35 cellular contexts compared by ENCODE assay signal in the genomic region with DNA sequence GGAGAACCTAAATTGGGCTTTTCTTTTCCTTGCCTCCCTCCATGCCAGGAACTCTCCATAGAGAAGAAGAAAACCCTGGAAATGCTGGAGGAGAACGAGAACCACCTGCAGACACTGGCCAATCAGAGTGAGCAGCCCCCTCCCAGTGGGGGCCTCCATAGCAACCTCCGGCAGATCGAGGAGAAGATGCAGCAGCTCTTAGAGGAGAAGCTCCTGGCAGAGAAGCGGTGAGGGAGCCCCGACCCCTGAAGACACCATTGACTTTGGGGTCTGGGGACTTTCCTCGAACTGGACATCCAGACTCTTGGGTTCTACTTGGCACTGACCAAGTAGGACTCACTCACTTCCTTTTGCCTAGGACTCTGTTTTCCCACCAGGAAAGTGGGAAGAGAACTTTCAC. TPM values are rescaled to one million over a fixed set of nuclear protein-coding genes. Genes with fewer than 3 reads are reported as not detected.
"Had no signal": no experiment of that assay in that cellular context is flagged by ENCODE, and none has a peak within 500 bp of the region (broad histone marks: within the 10 kb centered on the region; RNA-seq: fewer than 3 reads in every experiment).

No MANE protein-coding gene starts in this region.

- H3K9me3 ChIP-seq: ascending aorta had no signal

- H3K27me3 Mint-ChIP-seq: activated naive CD4-positive, alpha-beta T cell treated with anti-CD3 and anti-CD28 coated beads, Interleukin-2, amount 50 U/mL, for 24 hours; activated naive CD8-positive, alpha-beta T cell; activated naive CD8-positive, alpha-beta T cell treated with anti-CD3 and anti-CD28 coated beads, Interleukin-2, amount 50 U/mL, for 24 hours; activated T-helper 17 cell treated with anti-CD3 and anti-CD28 coated beads, Interleukin-2, amount 50 U/mL, for 72 hours had no signal

- DNase-seq: activated B cell treated with CpG ODN at 0.5 μM for 24 hours; activated CD4-positive, alpha-beta memory T cell treated with anti-CD3 and anti-CD28 coated beads for 36 hours; activated CD4-positive, alpha-beta T cell treated with anti-CD3 and anti-CD28 coated beads for 4 hours; activated CD4-positive, alpha-beta T cell treated with anti-CD3 and anti-CD28 coated beads, Interleukin-2, amount 10 ng/mL, durations not matched to agents 24 days and 14 days; activated CD4-positive, alpha-beta T cell treated with anti-CD3 and anti-CD28 coated beads, Interleukin-2, amount 50 U/mL, for 1 hour; activated CD4-positive, alpha-beta T cell treated with anti-CD3 and anti-CD28 coated beads, Interleukin-2, amount 50 U/mL, for 4 hours; activated CD4-positive, CD25-positive, alpha-beta regulatory T cell treated with anti-CD3 and anti-CD28 coated beads, Interleukin-2, amount 50 U/mL, for 72 hours; activated CD8-positive, alpha-beta memory T cell treated with anti-CD3 and anti-CD28 coated beads, Interleukin-2, amount 50 U/mL, for 4 hours; activated CD8-positive, alpha-beta T cell treated with anti-CD3 and anti-CD28 coated beads for 36 hours; activated effector memory CD4-positive, alpha-beta T cell treated with anti-CD3 and anti-CD28 coated beads, Interleukin-2, amount 50 U/mL, for 16 hours; activated gamma-delta T cell treated with Interleukin-2 at 50 U/mL for 16 hours; activated naive CD4-positive, alpha-beta T cell; activated naive CD4-positive, alpha-beta T cell treated with anti-CD3 and anti-CD28 coated beads, Interleukin-2, amount 10 ng/mL, durations not matched to agents 7 days and 5 days; activated naive CD8-positive, alpha-beta T cell treated with anti-CD3 and anti-CD28 coated beads, Interleukin-2, amount 10 ng/mL, durations not matched to agents 7 days and 5 days; activated naive CD8-positive, alpha-beta T cell treated with anti-CD3 and anti-CD28 coated beads, Interleukin-2, amount 50 U/mL, for 24 hours; activated T-cell treated with anti-CD3 and anti-CD28 coated beads for 4 hours; activated T-cell treated with anti-CD3 and anti-CD28 coated beads, Interleukin-2, amount 50 U/mL, for 1 hour; activated T-cell treated with anti-CD3 and anti-CD28 coated beads, Interleukin-2, amount 50 U/mL, for 4 hours; activated T-cell treated with anti-CD3 and anti-CD28 coated beads, Interleukin-2, amount 50 U/mL, for 72 hours; amygdala; anterior cingulate cortex; central memory CD4-positive, alpha-beta T cell; T-cell; T-helper 17 cell; T-helper 9 cell had no signal

- H3K4me3 Mint-ChIP-seq: activated B cell treated with CpG ODN at 0.5 μM for 24 hours; activated CD4-positive, alpha-beta memory T cell treated with anti-CD3 and anti-CD28 coated beads for 36 hours; activated CD4-positive, alpha-beta T cell treated with anti-CD3 and anti-CD28 coated beads, Interleukin-2, amount 10 ng/mL, durations not matched to agents 24 days and 14 days; activated CD8-positive, alpha-beta T cell treated with anti-CD3 and anti-CD28 coated beads for 36 hours; activated naive CD4-positive, alpha-beta T cell treated with anti-CD3 and anti-CD28 coated beads, Interleukin-2, amount 10 ng/mL, durations not matched to agents 7 days and 5 days; activated naive CD4-positive, alpha-beta T cell treated with anti-CD3 and anti-CD28 coated beads, Interleukin-2, amount 50 U/mL, for 24 hours; activated naive CD8-positive, alpha-beta T cell; activated naive CD8-positive, alpha-beta T cell treated with anti-CD3 and anti-CD28 coated beads, Interleukin-2, amount 10 ng/mL, durations not matched to agents 7 days and 5 days; activated naive CD8-positive, alpha-beta T cell treated with anti-CD3 and anti-CD28 coated beads, Interleukin-2, amount 50 U/mL, for 24 hours; activated T-cell treated with anti-CD3 and anti-CD28 coated beads, Interleukin-2, amount 50 U/mL, for 4 hours; activated T-cell treated with anti-CD3 and anti-CD28 coated beads, Interleukin-2, amount 50 U/mL, for 72 hours; activated T-helper 1 cell treated with anti-CD3 and anti-CD28 coated beads, Interleukin-12 subunit alpha, Interleukin-12 subunit beta, Interleukin-2, Interleukin-4 antibody, amounts not matched to agents 30 ng/mL and 10 ng/mL and 1 ng/mL, durations not matched to agents 14 hours and 24 hours and 36 hours; activated T-helper 17 cell treated with anti-CD3 and anti-CD28 coated beads, Interleukin-2, amount 50 U/mL, for 72 hours; brain; T-cell; T-helper 17 cell had no signal

- ATAC-seq: activated CD8-positive, alpha-beta T cell treated with anti-CD3 and anti-CD28 coated beads for 36 hours; activated naive CD8-positive, alpha-beta T cell treated with anti-CD3 and anti-CD28 coated beads, Interleukin-2, amount 50 U/mL, for 24 hours; activated T-cell treated with anti-CD3 and anti-CD28 coated beads, Interleukin-2, amount 50 U/mL, for 4 hours; activated T-cell treated with anti-CD3 and anti-CD28 coated beads, Interleukin-2, amount 50 U/mL, for 72 hours; activated T-helper 17 cell treated with anti-CD3 and anti-CD28 coated beads, Interleukin-2, amount 50 U/mL, for 72 hours; T-cell; T-helper 17 cell had no signal

- H3K4me3 ChIP-seq: ascending aorta, cardiac muscle cell had no signal

- H3K27ac ChIP-seq: ascending aorta, cardiac muscle cell, VCaP had no signal

- H3K4me1 Mint-ChIP-seq: activated B cell treated with CpG ODN at 0.5 μM for 24 hours; activated CD4-positive, alpha-beta T cell treated with anti-CD3 and anti-CD28 coated beads, Interleukin-2, amount 10 ng/mL, durations not matched to agents 24 days and 14 days; activated naive CD4-positive, alpha-beta T cell treated with anti-CD3 and anti-CD28 coated beads, Interleukin-2, amount 10 ng/mL, durations not matched to agents 7 days and 5 days; activated naive CD4-positive, alpha-beta T cell treated with anti-CD3 and anti-CD28 coated beads, Interleukin-2, amount 50 U/mL, for 24 hours; activated naive CD8-positive, alpha-beta T cell treated with anti-CD3 and anti-CD28 coated beads, Interleukin-2, amount 10 ng/mL, durations not matched to agents 7 days and 5 days; activated naive CD8-positive, alpha-beta T cell treated with anti-CD3 and anti-CD28 coated beads, Interleukin-2, amount 50 U/mL, for 24 hours; activated T-helper 17 cell treated with anti-CD3 and anti-CD28 coated beads, Interleukin-2, amount 50 U/mL, for 72 hours; brain; T-cell; T-helper 17 cell had no signal

- H3K4me1 ChIP-seq: ascending aorta had no signal

- H3K36me3 ChIP-seq: ascending aorta, cardiac muscle cell had no signal

- H3K27me3 ChIP-seq: ascending aorta had no signal

- H3K27ac Mint-ChIP-seq: activated B cell treated with CpG ODN at 0.5 μM for 24 hours; activated CD4-positive, alpha-beta memory T cell treated with anti-CD3 and anti-CD28 coated beads for 36 hours; activated CD4-positive, alpha-beta T cell treated with anti-CD3 and anti-CD28 coated beads, Interleukin-2, amount 10 ng/mL, durations not matched to agents 24 days and 14 days; activated CD8-positive, alpha-beta T cell treated with anti-CD3 and anti-CD28 coated beads for 36 hours; activated naive CD4-positive, alpha-beta T cell treated with anti-CD3 and anti-CD28 coated beads, Interleukin-2, amount 10 ng/mL, durations not matched to agents 7 days and 5 days; activated naive CD4-positive, alpha-beta T cell treated with anti-CD3 and anti-CD28 coated beads, Interleukin-2, amount 50 U/mL, for 24 hours; activated naive CD8-positive, alpha-beta T cell; activated naive CD8-positive, alpha-beta T cell treated with anti-CD3 and anti-CD28 coated beads, Interleukin-2, amount 10 ng/mL, durations not matched to agents 7 days and 5 days; activated naive CD8-positive, alpha-beta T cell treated with anti-CD3 and anti-CD28 coated beads, Interleukin-2, amount 50 U/mL, for 24 hours; activated T-cell treated with anti-CD3 and anti-CD28 coated beads, Interleukin-2, amount 50 U/mL, for 72 hours; activated T-helper 1 cell treated with anti-CD3 and anti-CD28 coated beads, Interleukin-12 subunit alpha, Interleukin-12 subunit beta, Interleukin-2, Interleukin-4 antibody, amounts not matched to agents 30 ng/mL and 10 ng/mL and 1 ng/mL, durations not matched to agents 14 hours and 24 hours and 36 hours; activated T-helper 17 cell treated with anti-CD3 and anti-CD28 coated beads, Interleukin-2, amount 50 U/mL, for 72 hours; brain; T-cell; T-helper 17 cell had no signal

- H3K9me3 Mint-ChIP-seq: activated B cell treated with CpG ODN at 0.5 μM for 24 hours; activated CD4-positive, alpha-beta memory T cell treated with anti-CD3 and anti-CD28 coated beads for 36 hours; activated CD4-positive, alpha-beta T cell treated with anti-CD3 and anti-CD28 coated beads, Interleukin-2, amount 10 ng/mL, durations not matched to agents 24 days and 14 days; activated CD8-positive, alpha-beta T cell treated with anti-CD3 and anti-CD28 coated beads for 36 hours; activated naive CD4-positive, alpha-beta T cell treated with anti-CD3 and anti-CD28 coated beads, Interleukin-2, amount 10 ng/mL, durations not matched to agents 7 days and 5 days; activated naive CD4-positive, alpha-beta T cell treated with anti-CD3 and anti-CD28 coated beads, Interleukin-2, amount 50 U/mL, for 24 hours; activated naive CD8-positive, alpha-beta T cell treated with anti-CD3 and anti-CD28 coated beads, Interleukin-2, amount 10 ng/mL, durations not matched to agents 7 days and 5 days; activated naive CD8-positive, alpha-beta T cell treated with anti-CD3 and anti-CD28 coated beads, Interleukin-2, amount 50 U/mL, for 24 hours; activated T-cell treated with anti-CD3 and anti-CD28 coated beads, Interleukin-2, amount 50 U/mL, for 4 hours; activated T-cell treated with anti-CD3 and anti-CD28 coated beads, Interleukin-2, amount 50 U/mL, for 72 hours; activated T-helper 1 cell treated with anti-CD3 and anti-CD28 coated beads, Interleukin-12 subunit alpha, Interleukin-12 subunit beta, Interleukin-2, Interleukin-4 antibody, amounts not matched to agents 30 ng/mL and 10 ng/mL and 1 ng/mL, durations not matched to agents 14 hours and 24 hours and 36 hours; activated T-helper 17 cell treated with anti-CD3 and anti-CD28 coated beads, Interleukin-2, amount 50 U/mL, for 72 hours; brain; T-cell had no signal

- H3K36me3 Mint-ChIP-seq: activated CD4-positive, alpha-beta memory T cell treated with anti-CD3 and anti-CD28 coated beads for 36 hours; activated naive CD4-positive, alpha-beta T cell treated with anti-CD3 and anti-CD28 coated beads, Interleukin-2, amount 10 ng/mL, durations not matched to agents 7 days and 5 days; activated naive CD4-positive, alpha-beta T cell treated with anti-CD3 and anti-CD28 coated beads, Interleukin-2, amount 50 U/mL, for 24 hours; activated naive CD8-positive, alpha-beta T cell; activated naive CD8-positive, alpha-beta T cell treated with anti-CD3 and anti-CD28 coated beads, Interleukin-2, amount 10 ng/mL, durations not matched to agents 7 days and 5 days; brain; T-cell had no signal

RNA-seq across cellular contexts. Expression of a gene that starts 41.4 kb away (rescaled TPM):
- total RNA-seq: activated T-helper 1 cell treated with anti-CD3 and anti-CD28 coated beads, Interleukin-12 subunit alpha, Interleukin-12 subunit beta, Interleukin-2, Interleukin-4 antibody, amounts not matched to agents 30 ng/mL and 10 ng/mL and 1 ng/mL, durations not matched to agents 14 hours and 24 hours and 36 hours; ascending aorta had no signal

RNA-seq across cellular contexts. Expression of a gene that starts 48.8 kb away (rescaled TPM):
- total RNA-seq: activated B cell treated with CpG ODN at 0.5 μM for 24 hours; activated CD4-positive, alpha-beta memory T cell treated with anti-CD3 and anti-CD28 coated beads for 36 hours; activated CD4-positive, alpha-beta T cell treated with anti-CD3 and anti-CD28 coated beads, Interleukin-2, amount 10 ng/mL, durations not matched to agents 24 days and 14 days; activated CD8-positive, alpha-beta T cell treated with anti-CD3 and anti-CD28 coated beads for 36 hours; activated naive CD8-positive, alpha-beta T cell treated with anti-CD3 and anti-CD28 coated beads, Interleukin-2, amount 10 ng/mL, durations not matched to agents 7 days and 5 days; activated T-cell treated with anti-CD3 and anti-CD28 coated beads, Interleukin-2, amount 50 U/mL, for 72 hours; activated T-helper 17 cell treated with anti-CD3 and anti-CD28 coated beads, Interleukin-2, amount 50 U/mL, for 72 hours; ascending aorta; bronchial epithelial cell; cardiac muscle cell; T-cell; T-helper 17 cell; T-helper 2 cell treated with Interferon-gamma antibody and Interleukin-4, amounts not matched to agents 100 ng/mL and 5 ng/mL, for 36 hours had no signal
